1 cellular context compared by ENCODE assay signal in the genomic region with DNA sequence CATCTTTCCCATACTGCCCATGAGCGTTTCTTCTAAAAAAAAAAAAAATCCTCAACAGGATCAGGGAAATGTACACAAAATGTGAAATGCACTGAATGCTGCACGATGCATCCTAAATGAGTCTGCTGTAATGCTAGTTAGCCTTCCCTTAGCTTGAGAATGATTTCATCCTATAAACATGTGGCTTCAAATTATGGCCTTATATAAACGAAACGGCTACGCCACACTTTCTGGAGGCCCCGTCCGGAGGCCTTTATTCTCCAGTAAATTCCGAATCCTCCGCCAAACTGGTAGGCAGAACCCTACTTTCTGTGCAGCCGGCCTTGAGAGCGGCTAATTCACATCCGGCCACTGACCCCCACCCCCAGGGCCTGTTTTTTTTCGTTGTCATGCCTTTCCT.
TF ChIP-seq lines count a peak whose summit lies in the region.

No MANE protein-coding gene starts in this region.

TF ChIP-seq in WTC11, 78 proteins besides CTCF, POLR2A, EP300 and RAD21 (continued from another document):
- no peak for TF ChIP-seq GRHL2 (CRISPR knock-in tag; IDR thresholded peaks at IDR 0.05; ENCODE audit: insufficient replicate concordance, severe bottlenecking)
- TF ChIP-seq, protein P1, sequence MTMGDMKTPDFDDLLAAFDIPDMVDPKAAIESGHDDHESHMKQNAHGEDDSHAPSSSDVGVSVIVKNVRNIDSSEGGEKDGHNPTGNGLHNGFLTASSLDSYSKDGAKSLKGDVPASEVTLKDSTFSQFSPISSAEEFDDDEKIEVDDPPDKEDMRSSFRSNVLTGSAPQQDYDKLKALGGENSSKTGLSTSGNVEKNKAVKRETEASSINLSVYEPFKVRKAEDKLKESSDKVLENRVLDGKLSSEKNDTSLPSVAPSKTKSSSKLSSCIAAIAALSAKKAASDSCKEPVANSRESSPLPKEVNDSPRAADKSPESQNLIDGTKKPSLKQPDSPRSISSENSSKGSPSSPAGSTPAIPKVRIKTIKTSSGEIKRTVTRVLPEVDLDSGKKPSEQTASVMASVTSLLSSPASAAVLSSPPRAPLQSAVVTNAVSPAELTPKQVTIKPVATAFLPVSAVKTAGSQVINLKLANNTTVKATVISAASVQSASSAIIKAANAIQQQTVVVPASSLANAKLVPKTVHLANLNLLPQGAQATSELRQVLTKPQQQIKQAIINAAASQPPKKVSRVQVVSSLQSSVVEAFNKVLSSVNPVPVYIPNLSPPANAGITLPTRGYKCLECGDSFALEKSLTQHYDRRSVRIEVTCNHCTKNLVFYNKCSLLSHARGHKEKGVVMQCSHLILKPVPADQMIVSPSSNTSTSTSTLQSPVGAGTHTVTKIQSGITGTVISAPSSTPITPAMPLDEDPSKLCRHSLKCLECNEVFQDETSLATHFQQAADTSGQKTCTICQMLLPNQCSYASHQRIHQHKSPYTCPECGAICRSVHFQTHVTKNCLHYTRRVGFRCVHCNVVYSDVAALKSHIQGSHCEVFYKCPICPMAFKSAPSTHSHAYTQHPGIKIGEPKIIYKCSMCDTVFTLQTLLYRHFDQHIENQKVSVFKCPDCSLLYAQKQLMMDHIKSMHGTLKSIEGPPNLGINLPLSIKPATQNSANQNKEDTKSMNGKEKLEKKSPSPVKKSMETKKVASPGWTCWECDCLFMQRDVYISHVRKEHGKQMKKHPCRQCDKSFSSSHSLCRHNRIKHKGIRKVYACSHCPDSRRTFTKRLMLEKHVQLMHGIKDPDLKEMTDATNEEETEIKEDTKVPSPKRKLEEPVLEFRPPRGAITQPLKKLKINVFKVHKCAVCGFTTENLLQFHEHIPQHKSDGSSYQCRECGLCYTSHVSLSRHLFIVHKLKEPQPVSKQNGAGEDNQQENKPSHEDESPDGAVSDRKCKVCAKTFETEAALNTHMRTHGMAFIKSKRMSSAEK (CRISPR knock-in tag; IDR thresholded peaks at IDR 0.05; ENCODE audit: borderline replicate concordance) = no peak
- no peak for TF ChIP-seq NR3C1 (CRISPR knock-in tag; conservative IDR thresholded peaks at IDR 0.05; ENCODE audit: low read depth)
- TF ChIP-seq JAZF1 (CRISPR knock-in tag; IDR thresholded peaks at IDR 0.05) = no peak
- no peak for TF ChIP-seq FOXP1 (CRISPR knock-in tag; IDR thresholded peaks at IDR 0.05; ENCODE audit: borderline replicate concordance)
